Comparison of ENCODE assay signal across 1 cellular context in genomic region chr12:32462908-32463307, GRCh38.
TF ChIP-seq lines count a peak whose summit lies in the region.

No MANE protein-coding gene starts in this region.

TF ChIP-seq in GM23338, 12 proteins besides CTCF, POLR2A, EP300 and RAD21 (continued from another document):
- TF ChIP-seq REST (IDR thresholded peaks at IDR 0.05; ENCODE audit: unreplicated experiment) (no peak), EZH2phosphoT487 (IDR thresholded peaks at IDR 0.05; ENCODE audit: unreplicated experiment) (no peak), NANOG (IDR thresholded peaks at IDR 0.05; ENCODE audit: borderline replicate concordance) (no peak), POLR2AphosphoS5 (IDR thresholded peaks at IDR 0.05; ENCODE audit: low read depth) (no peak), EZH2 (IDR thresholded peaks at IDR 0.05; ENCODE audit: low read depth, unreplicated experiment) (no peak), ZNF114 (CRISPR knock-in tag; IDR thresholded peaks at IDR 0.05) (no peak), STAT1 (IDR thresholded peaks at IDR 0.05; ENCODE audit: unreplicated experiment) (no peak), ETS1 (IDR thresholded peaks at IDR 0.05) (no peak), CREB1 (CRISPR knock-in tag; IDR thresholded peaks at IDR 0.05; ENCODE audit: low read depth) (no peak), ZNF331 (CRISPR knock-in tag; IDR thresholded peaks at IDR 0.05; ENCODE audit: low read depth) (no peak)
